In the genomic region with DNA sequence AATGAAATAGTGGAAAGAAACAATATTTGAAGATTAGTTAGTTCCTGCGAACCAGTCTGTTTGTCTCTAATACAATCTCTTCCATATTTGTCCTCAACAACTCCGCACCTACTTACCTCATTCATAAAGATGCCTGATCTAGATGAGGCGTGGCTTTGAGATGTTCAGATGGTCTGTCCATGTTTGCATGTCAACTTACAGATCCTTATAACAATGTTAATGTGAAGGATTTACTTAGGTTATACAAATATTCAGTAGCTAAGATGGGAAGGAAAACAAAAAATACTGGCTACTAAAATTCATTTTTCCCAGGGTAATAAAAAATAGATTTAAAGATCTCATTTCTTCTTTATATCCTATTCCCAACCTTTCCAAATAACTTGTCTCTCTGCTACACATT, we compare ENCODE assay signal across 17 cellular contexts. TPM values are rescaled to one million over a fixed set of nuclear protein-coding genes. Genes with fewer than 3 reads are reported as not detected.
A peak's percentile ranks its signal among the peaks of the same experiment; 100 is the strongest.
DNase-seq lines count a peak whose midpoint lies in the region; ATAC-seq and TF ChIP-seq lines count a peak whose summit lies in the region.
"Had no signal": no experiment of that assay in that cellular context is flagged by ENCODE, and none has a peak within 500 bp of the region (broad histone marks: within the 10 kb centered on the region; RNA-seq: fewer than 3 reads in every experiment).

No MANE protein-coding gene starts in this region.

- H4K20me1 ChIP-seq in osteoblast (ENCODE audit: insufficient read depth, low read length) = no peaks in the 10 kb centered on the region

- H3K27me3 ChIP-seq in left ventricle myocardium inferior (ENCODE audit: low read depth) = no peaks in the 10 kb centered on the region
- no peaks in the 10 kb centered on the region for H3K27me3 ChIP-seq in esophagus muscularis mucosa
- H3K27me3 ChIP-seq in osteoblast (ENCODE audit: insufficient read depth, low read length) = no peaks in the 10 kb centered on the region
- H3K27me3 ChIP-seq in ovary = no peaks in the 10 kb centered on the region
- H3K27me3 ChIP-seq: SJCRH30, uterus had no signal

- H3K79me2 ChIP-seq in osteoblast (ENCODE audit: insufficient read depth, low read length) = peaks cover 46% of the 10 kb centered on the region

- no peak for TF ChIP-seq EP300 in esophagus muscularis mucosa (IDR thresholded peaks at IDR 0.05)
- TF ChIP-seq EP300 in ovary (IDR thresholded peaks at IDR 0.05) = no peak

- intact Hi-C loops in left ventricle myocardium inferior (cut with micrococcal nuclease) = no loop called here
- intact Hi-C loops in Right ventricle myocardium superior (cut with DNase I) = loop anchor here (10.0 kb wide), 1 partner anchor 47 kb away; no protein-coding TSS in a partner anchor
- intact Hi-C loops in esophagus muscularis mucosa (cut with DNase I) = no loop called here
- intact Hi-C loops in ovary (cut with DNase I) = no loop called here

- TF ChIP-seq POLR2A in esophagus muscularis mucosa (IDR thresholded peaks at IDR 0.05; ENCODE audit: low read depth) (no peak), ovary (IDR thresholded peaks at IDR 0.05) (no peak)

- 93% methylated on average over 3 of the region's 3 CpGs for WGBS in esophagus muscularis mucosa
- 90 to 96% (median 93%) methylated on average over 3 of the region's 3 CpGs for WGBS in ovary, 3 donors

- H3K9me3 ChIP-seq in left ventricle myocardium inferior (replicated peaks) (no peaks in the 10 kb centered on the region), esophagus muscularis mucosa (no peaks in the 10 kb centered on the region), osteoblast (ENCODE audit: low read depth, low read length) (no peaks in the 10 kb centered on the region), ovary (no peaks in the 10 kb centered on the region)
- H3K9me3 ChIP-seq: SJCRH30, uterus had no signal

- TF ChIP-seq CTCF in left ventricle myocardium inferior (IDR thresholded peaks at IDR 0.05; ENCODE audit: borderline replicate concordance) = no peak
- TF ChIP-seq CTCF in esophagus muscularis mucosa (IDR thresholded peaks at IDR 0.05) = no peak
- TF ChIP-seq CTCF in osteoblast (IDR thresholded peaks at IDR 0.05; ENCODE audit: extremely low read depth, low read depth, low read length) = no peak
- TF ChIP-seq CTCF in ovary (IDR thresholded peaks at IDR 0.05) = no peak

- peak overlapping the region; percentile 68 for H3K4me2 ChIP-seq in osteoblast (ENCODE audit: insufficient read depth, low read length)

- H3K4me3 ChIP-seq in left ventricle myocardium inferior = no peak overlapping the region
- H3K4me3 ChIP-seq in esophagus muscularis mucosa = no peak overlapping the region
- H3K4me3 ChIP-seq in osteoblast (ENCODE audit: insufficient read depth, low read length) = no peak overlapping the region
- no peak overlapping the region for H3K4me3 ChIP-seq in ovary
- H3K4me3 ChIP-seq: uterus had no signal

- ATAC-seq in Right ventricle myocardium superior (ENCODE audit: poor library complexity) (no peak), HG03442 (IDR thresholded peaks at IDR 0.05; ENCODE audit: unreplicated experiment) (no peak)
- ATAC-seq: activated CD8-positive, alpha-beta T cell treated with anti-CD3 and anti-CD28 coated beads for 36 hours had no signal

- H3K27ac ChIP-seq in left ventricle myocardium inferior (replicated peaks) = peak overlapping the region; percentile 81
- peak overlapping the region; percentile 71 to 74 (median 72) for H3K27ac ChIP-seq in esophagus muscularis mucosa (replicated peaks in 1 of 4)
- peak overlapping the region; percentile 73 for H3K27ac ChIP-seq in osteoblast (ENCODE audit: low read depth, low read length)
- no peak overlapping the region for H3K27ac ChIP-seq in ovary
- H3K27ac ChIP-seq: uterus had no signal

- H3K36me3 ChIP-seq in left ventricle myocardium inferior (no peaks in the 10 kb centered on the region), esophagus muscularis mucosa (no peaks in the 10 kb centered on the region), osteoblast (ENCODE audit: insufficient read depth, low read length) (no peaks in the 10 kb centered on the region), ovary (no peaks in the 10 kb centered on the region)
- H3K36me3 ChIP-seq: SJCRH30, uterus had no signal

- no peak overlapping the region for H2AFZ ChIP-seq in osteoblast (ENCODE audit: low read length)

- H3K4me1 ChIP-seq in left ventricle myocardium inferior = peaks cover 53% of the 10 kb centered on the region
- H3K4me1 ChIP-seq in esophagus muscularis mucosa = peaks cover 16 to 44% (median 28%) of the 10 kb centered on the region in 4 donors
- peaks cover 20% of the 10 kb centered on the region for H3K4me1 ChIP-seq in osteoblast (ENCODE audit: insufficient read depth, low read length)
- H3K4me1 ChIP-seq in ovary (ENCODE audit: insufficient read depth) = no peaks in the 10 kb centered on the region
- H3K4me1 ChIP-seq: uterus had no signal

- DNase-seq in left ventricle myocardium inferior (no peak), Right ventricle myocardium superior (no peak), esophagus muscularis mucosa (ENCODE audit: extremely low spot score) (no peak), osteoblast (ENCODE audit: insufficient read length, low spot score, missing footprints) (no peak), ovary (no peak), 8988T (no peak), NCI-H226 (no peak)
- DNase-seq: activated CD4-positive, CD25-positive, alpha-beta regulatory T cell; activated CD8-positive, alpha-beta T cell treated with anti-CD3 and anti-CD28 coated beads for 36 hours; activated T-cell treated with anti-CD3 and anti-CD28 coated beads, Interleukin-2, amount 50 U/mL, for 1 hour; CD4-positive, alpha-beta T cell; cortex of kidney; left colon; NCI-H82; uterus had no signal

RNA-seq across cellular contexts. Expression of gene CDC14B, which starts 8.3 kb away (rescaled TPM):
- total RNA-seq in left ventricle myocardium inferior (26.4 TPM), Right ventricle myocardium superior (15.1 TPM), esophagus muscularis mucosa (10 to 100 TPM; 22.0 to 39.7 (median 27.0) TPM), osteoblast (43.4 and 44.2 TPM in 2 replicates), ovary (10 to 100 TPM in 5 of 7 donors, 1 to 10 TPM in 2; 8.1 to 15.3 (median 11.4) TPM)
- 10 to 100 TPM in 1 of 2 donors, 1 to 10 TPM in 1; 5.9 to 14.9 TPM for polyA plus RNA-seq in ovary

RNA-seq across cellular contexts. Expression of gene PRXL2C, which starts 43.8 kb away (rescaled TPM):
- total RNA-seq in left ventricle myocardium inferior = 26.8 TPM
- 28.3 TPM for total RNA-seq in Right ventricle myocardium superior
- 10 to 100 TPM; 20.3 to 33.3 (median 26.3) TPM for total RNA-seq in esophagus muscularis mucosa
- total RNA-seq in osteoblast = 30.8 and 36.5 TPM in 2 replicates
- 10 to 100 TPM; 10.6 to 21.2 (median 14.9) TPM for total RNA-seq in ovary
- 1 to 10 TPM; 6.6 to 9.6 TPM for polyA plus RNA-seq in ovary

Comparison
In these comparisons a context has a peak if more than half of its experiments do, and no peak if none do; other contexts are left out.
1. H3K27ac ChIP-seq: peak in left ventricle myocardium inferior (single experiment), esophagus muscularis mucosa (4 of 4) and osteoblast (single experiment); none in ovary (0 of 2).